Comparison of ENCODE assay signal across 14 cellular contexts in genomic region chr5:133931546-133931945, GRCh38. TPM values are rescaled to one million over a fixed set of nuclear protein-coding genes. Genes with fewer than 3 reads are reported as not detected.
DNase-seq lines count a peak whose midpoint lies in the region; ATAC-seq, FAIRE-seq and TF ChIP-seq lines count a peak whose summit lies in the region.
"Had no signal": no experiment of that assay in that cellular context is flagged by ENCODE, and none has a peak within 500 bp of the region (broad histone marks: within the 10 kb centered on the region; RNA-seq: fewer than 3 reads in every experiment).

No MANE protein-coding gene starts in this region.

- POLR2A ChIA-PET in OCI-LY7 (lab: Charles Lee) (no interaction called here), GM12878 (lab: Charles Lee) (no interaction called here)

- TF ChIP-seq CTCF in OCI-LY7 (conservative IDR thresholded peaks at IDR 0.05; ENCODE audit: low read length) (no peak), GM12878 (IDR thresholded peaks at IDR 0.05 in 2 of 3, conservative IDR thresholded peaks at IDR 0.05 in 1 of 3; ENCODE audit: control insufficient read depth in 2 of 3, extremely low read depth in 1 of 3, insufficient read depth in 1 of 3, low read depth in 3 of 3, low read length in 3 of 3) (no peak)

- SMC1A ChIA-PET in GM12878 (lab: Charles Lee; ENCODE audit: uncharacterized antibody, unreplicated experiment) = interaction anchor here (3.5 kb wide), 1 partner anchor 13 kb away, joined by 15 read pairs; no protein-coding TSS in a partner anchor

- ATAC-seq in activated T-cell treated with anti-CD3 and anti-CD28 coated beads, Interleukin-2, amount 50 U/mL, for 72 hours (replicated peaks in 1 of 2) = no peak
- ATAC-seq in GM12878 = no peak
- no peak for ATAC-seq in sciatic nerve

- peak overlapping the region; percentile 5 for H3K27ac ChIP-seq in OCI-LY7 (ENCODE audit: low read depth, low read length, poor library complexity, severe bottlenecking)
- H3K27ac ChIP-seq in GM12878 (ENCODE audit: control insufficient read depth, insufficient read depth) = no peak overlapping the region

- FAIRE-seq in GM12878 (lab: Jason Lieb, UNC) = no peak
- FAIRE-seq: H54 had no signal

- CTCF ChIA-PET in OCI-LY7 (lab: Charles Lee; ENCODE audit: unreplicated experiment) (no interaction called here), GM12878 (lab: Yijun Ruan, JAX) (no interaction called here)

- H3K4me2 ChIP-seq in OCI-LY7 (ENCODE audit: low read length) (peak overlapping the region; percentile 23; the same call in 1 of the 2 replicates), GM12878 (ENCODE audit: control insufficient read depth, insufficient read depth) (peak overlapping the region; percentile 88; the same call in 1 of the 2 replicates)

- peaks cover 99% of the 10 kb centered on the region for H3K4me1 ChIP-seq in OCI-LY7 (ENCODE audit: insufficient read depth, low read length, poor library complexity, severe bottlenecking)
- H3K4me1 ChIP-seq in GM12878 (ENCODE audit: control insufficient read depth, insufficient read depth, low read length) = peaks cover 66% of the 10 kb centered on the region

- intact Hi-C loops in OCI-LY7 (cut with micrococcal nuclease; ENCODE audit: unreplicated experiment) = loop anchor here (10.0 kb wide), 1 partner anchor 1437 kb away; the partner anchor contains the start of gene IRF1
- intact Hi-C loops in GM12878 (cut with micrococcal nuclease; ENCODE audit: unreplicated experiment) = loop anchor here (2.0 kb wide), 1 partner anchor 25 kb away; no protein-coding TSS in a partner anchor
- intact Hi-C loops in sciatic nerve (cut with DNase I) = no loop called here

- no peak overlapping the region for H3K9ac ChIP-seq in GM12878 (ENCODE audit: control insufficient read depth, insufficient read depth, low read length)

- in situ Hi-C loops in GM12878 (cut with MboI) = no loop called here

- no peak for TF ChIP-seq EP300 in GM12878 (IDR thresholded peaks at IDR 0.05; ENCODE audit: borderline replicate concordance in 1 of 2, control insufficient read depth in 1 of 2, low read depth in 2 of 2, low read length in 2 of 2)

- H3K27ac Mint-ChIP-seq in activated T-cell treated with anti-CD3 and anti-CD28 coated beads, Interleukin-2, amount 50 U/mL, for 72 hours = peak overlapping the region; percentile 30

- no peak overlapping the region for H2AFZ ChIP-seq in OCI-LY7 (ENCODE audit: low read length)
- no peak overlapping the region for H2AFZ ChIP-seq in GM12878 (ENCODE audit: control insufficient read depth, low read depth, low read length)

- RAD21 ChIA-PET in GM12878 (lab: Charles Lee; ENCODE audit: unreplicated experiment) = interaction anchor here (0.8 kb wide), 1 partner anchor 11 kb away, joined by 4 read pairs; no protein-coding TSS in a partner anchor

- no peak for DNase-seq in activated T-cell treated with anti-CD3 and anti-CD28 coated beads, Interleukin-2, amount 50 U/mL, for 72 hours
- no peak for DNase-seq in activated T-cell treated with anti-CD3 and anti-CD28 coated beads, Interleukin-2, amount 50 U/mL, for 1 hour
- no peak for DNase-seq in OCI-LY7 (ENCODE audit: low spot score)
- DNase-seq in GM12878 (ENCODE audit: low read depth, low spot score) = no peak
- DNase-seq in central memory CD4-positive, alpha-beta T cell = no peak
- DNase-seq in sciatic nerve (ENCODE audit: low spot score) = no peak
- DNase-seq in NCI-H526 treated with DMSO at 0.1 percent for 48 hours (lab: John Stamatoyannopoulos, UW) = no peak
- DNase-seq: CD4-positive, CD25-positive, alpha-beta regulatory T cell; KG1; NCI-H1048; NCI-H1436 treated with DMSO at 0.1 percent for 48 hours; NCI-H2081; NCI-H774 had no signal

- H3K36me3 ChIP-seq in OCI-LY7 (ENCODE audit: insufficient read depth, low read length) (no peaks in the 10 kb centered on the region), GM12878 (ENCODE audit: control insufficient read depth in 2 of 2, insufficient read depth in 2 of 2, low read length in 1 of 2) (no peaks in the 10 kb centered on the region)

- peaks cover 71% of the 10 kb centered on the region for H3K4me1 Mint-ChIP-seq in activated T-cell treated with anti-CD3 and anti-CD28 coated beads, Interleukin-2, amount 50 U/mL, for 72 hours (ENCODE audit: low read depth)

- H3K4me3 ChIP-seq in OCI-LY7 (ENCODE audit: low read depth, low read length, poor library complexity, severe bottlenecking) (no peak overlapping the region), GM12878 (no peak overlapping the region)

- peaks cover 0 to 3% of the 10 kb centered on the region in 2 donors for H3K9me3 Mint-ChIP-seq in activated T-cell treated with anti-CD3 and anti-CD28 coated beads, Interleukin-2, amount 50 U/mL, for 72 hours

- H4K20me1 ChIP-seq in OCI-LY7 (ENCODE audit: insufficient read depth, low read length) = no peaks in the 10 kb centered on the region
- H4K20me1 ChIP-seq in GM12878 (ENCODE audit: control insufficient read depth, insufficient read depth) = no peaks in the 10 kb centered on the region

- H3K27me3 ChIP-seq in GM12878 (replicated peaks in 1 of 2; ENCODE audit: control insufficient read depth in 2 of 2, insufficient read depth in 2 of 2, low read length in 1 of 2) = no peaks in the 10 kb centered on the region

- no TSS peak for BruUV-seq in OCI-LY7 (replicated peaks; lab: Mats Ljungman, UMichigan)
- no TSS peak for BruUV-seq in GM12878 (replicated peaks; lab: Mats Ljungman, UMichigan)

- no peak for TF ChIP-seq POLR2A in GM12878 (IDR thresholded peaks at IDR 0.05; ENCODE audit: low read depth, low read length)

- no peaks in the 10 kb centered on the region for H3K9me2 ChIP-seq in OCI-LY7 (ENCODE audit: insufficient read depth, low read length)

- H3K4me3 Mint-ChIP-seq in activated T-cell treated with anti-CD3 and anti-CD28 coated beads, Interleukin-2, amount 50 U/mL, for 72 hours = no peak overlapping the region

- peaks cover 0 to 3% of the 10 kb centered on the region in 2 donors for H3K36me3 Mint-ChIP-seq in activated T-cell treated with anti-CD3 and anti-CD28 coated beads, Interleukin-2, amount 50 U/mL, for 72 hours (ENCODE audit: insufficient read depth in 2 of 2)
- H3K36me3 Mint-ChIP-seq: CD4-positive, CD25-positive, alpha-beta regulatory T cell had no signal

- no peak for TF ChIP-seq RAD21 in GM12878 (IDR thresholded peaks at IDR 0.05; ENCODE audit: insufficient read depth, low read depth, low read length)

- H3K27me3 Mint-ChIP-seq in activated T-cell treated with anti-CD3 and anti-CD28 coated beads, Interleukin-2, amount 50 U/mL, for 72 hours (ENCODE audit: low read depth) = no peaks in the 10 kb centered on the region
- H3K27me3 Mint-ChIP-seq: CD4-positive, CD25-positive, alpha-beta regulatory T cell had no signal

- 100% methylated on average over 5 of the region's 5 CpGs for WGBS in GM12878 (ENCODE audit: insufficient coverage, insufficient replicate concordance, low lambda C conversion rate, missing lambda C conversion rate)

- H3K9me3 ChIP-seq in OCI-LY7 (ENCODE audit: low read length) (no peaks in the 10 kb centered on the region; the same call in 1 of the 2 replicates), GM12878 (replicated peaks; ENCODE audit: control insufficient read depth, insufficient read depth, low read length) (no peaks in the 10 kb centered on the region)

- H3K79me2 ChIP-seq in OCI-LY7 (ENCODE audit: insufficient read depth, low read depth, low read length) (no peaks in the 10 kb centered on the region), GM12878 (ENCODE audit: control insufficient read depth, insufficient read depth, low read length) (no peaks in the 10 kb centered on the region)

TF ChIP-seq in GM12878, 131 proteins besides CTCF, POLR2A, EP300 and RAD21 (continues in another document):
- TF ChIP-seq NKRF (conservative IDR thresholded peaks at IDR 0.05) = no peak
- TF ChIP-seq TCF3 (IDR thresholded peaks at IDR 0.05; ENCODE audit: borderline replicate concordance, insufficient read depth, low read depth, low read length) = no peak

RNA-seq across cellular contexts. Expression of gene C5orf15, which starts 36.9 kb away (rescaled TPM):
- total RNA-seq in activated T-cell treated with anti-CD3 and anti-CD28 coated beads, Interleukin-2, amount 50 U/mL, for 72 hours = 10 to 100 TPM; 21.8 to 22.8 TPM
- 32.5 and 46.4 TPM in 2 replicates for total RNA-seq in OCI-LY7 (2014; rRNA removed; shearing (Covaris generic))
- total RNA-seq in OCI-LY7 (2022) = 32.2 and 39.2 TPM in 2 replicates
- 43.0 and 51.0 TPM in 2 replicates for total RNA-seq in GM12878 (2013; cell fraction: nucleolus; rRNA removed)
- total RNA-seq in GM12878 (2014; rRNA removed) = 39.9 and 49.0 TPM in 2 replicates
- total RNA-seq in GM12878 (2014; rRNA removed; fragmentation: Illumina TruSeq; extraction: Trizol) = 44.0 and 45.3 TPM in 2 replicates
- total RNA-seq in GM12878 (2021) = 21.7 and 24.1 TPM in 2 replicates
- 17.7 TPM for polyA plus RNA-seq in GM12878 (2011; ENCODE audit: low read depth)
- 69.6 and 90.5 TPM in 2 replicates for polyA plus RNA-seq in GM12878 (2011; rRNA removed)
- polyA plus RNA-seq in GM12878 (2011; cell fraction: cytosol; rRNA removed) = 35.7 and 39.3 TPM in 2 replicates
- polyA plus RNA-seq in GM12878 (2011; cell fraction: nucleus; rRNA removed) = 15.7 and 20.4 TPM in 2 replicates
- polyA plus RNA-seq in GM12878 (2012) = 26.2 and 37.7 TPM in 2 replicates
- 57.6 and 71.1 TPM in 2 replicates for polyA plus RNA-seq in GM12878 (2014; fragmentation: Illumina TruSeq; extraction: Trizol)
- 10 to 100 TPM; 36.3 to 42.2 TPM for polyA plus RNA-seq in GM12878 (2014; fragmentation: Nextera tagmentation; extraction: Ambion mirVana)
- 42.0 and 48.0 TPM in 2 replicates for polyA plus RNA-seq in GM12878 (2014; rRNA removed)
- 10 to 100 TPM; 62.3 to 63.8 TPM for polyA plus RNA-seq in GM12878 (2016; fragmentation: Nextera tagmentation; extraction: Ambion mirVana)
- polyA minus RNA-seq in GM12878 (2011; rRNA and poly(A)+ RNA removed) = 39.1 and 40.6 TPM in 2 replicates
- 12.8 and 18.4 TPM in 2 replicates for polyA minus RNA-seq in GM12878 (2011; cell fraction: cytosol; rRNA and poly(A)+ RNA removed)
- 4.6 and 5.1 TPM in 2 replicates for polyA minus RNA-seq in GM12878 (2011; cell fraction: nucleus; rRNA and poly(A)+ RNA removed)
- total RNA-seq in sciatic nerve = 27.6 TPM
